Comparison of ENCODE assay signal across 20 cellular contexts in genomic region chr7:107726356-107727130, GRCh38.
"Had no signal": no experiment of that assay in that cellular context is flagged by ENCODE, and none has a peak within 500 bp of the region (broad histone marks: within the 10 kb centered on the region; RNA-seq: fewer than 3 reads in every experiment).

No MANE protein-coding gene starts in this region.

- DNase-seq: activated CD4-positive, alpha-beta T cell treated with anti-CD3 and anti-CD28 coated beads for 48 hours; activated CD4-positive, alpha-beta T cell treated with anti-CD3 and anti-CD28 coated beads, Interleukin-2, amount 50 U/mL, for 48 hours; activated CD8-positive, alpha-beta memory T cell treated with anti-CD3 and anti-CD28 coated beads, Interleukin-2, amount 10 ng/mL, durations not matched to agents 7 days and 5 days; activated effector memory CD4-positive, alpha-beta T cell treated with anti-CD3 and anti-CD28 coated beads, Interleukin-2, amount 50 U/mL, for 16 hours; activated naive CD4-positive, alpha-beta T cell treated with Interleukin-2 at 50 U/mL for 16 hours; activated T-cell treated with anti-CD3 and anti-CD28 coated beads, Interleukin-2, amount 50 U/mL, for 24 hours; amygdala; MM.1S; NCI-H1105 treated with DMSO at 0.1 percent for 48 hours; NCI-H1930; NCI-H2171; NCI-H2227 treated with DMSO at 0.1 percent for 48 hours; NCI-H446 treated with DMSO at 0.1 percent for 48 hours; NCI-H524 treated with DMSO at 0.1 percent for 48 hours; NCI-H748 treated with DMSO at 0.1 percent for 48 hours; SIG-M5 had no signal

- H3K36me3 Mint-ChIP-seq: activated CD8-positive, alpha-beta memory T cell treated with anti-CD3 and anti-CD28 coated beads, Interleukin-2, amount 10 ng/mL, durations not matched to agents 7 days and 5 days; activated naive CD4-positive, alpha-beta T cell treated with anti-CD3 and anti-CD28 coated beads, Interleukin-2, amount 50 U/mL, for 72 hours; brain had no signal

- H3K27ac Mint-ChIP-seq: activated CD8-positive, alpha-beta memory T cell treated with anti-CD3 and anti-CD28 coated beads, Interleukin-2, amount 10 ng/mL, durations not matched to agents 7 days and 5 days; activated naive CD4-positive, alpha-beta T cell treated with anti-CD3 and anti-CD28 coated beads, Interleukin-2, amount 50 U/mL, for 72 hours; activated T-cell treated with anti-CD3 and anti-CD28 coated beads, Interleukin-2, amount 50 U/mL, for 24 hours; activated T-helper 1 cell treated with anti-CD3 and anti-CD28 coated beads, Interleukin-12 subunit alpha, Interleukin-12 subunit beta, Interleukin-2, Interleukin-4 antibody, amounts not matched to agents 30 ng/mL and 10 ng/mL and 1 ng/mL, durations not matched to agents 14 hours and 24 hours and 36 hours; T-helper 1 cell treated with Interleukin-12 subunit alpha and Interleukin-12 subunit beta and Interleukin-4 antibody, amounts not matched to agents 30 μg/mL and 1 μg/mL, for 36 hours had no signal

- H3K4me1 Mint-ChIP-seq: activated CD8-positive, alpha-beta memory T cell treated with anti-CD3 and anti-CD28 coated beads, Interleukin-2, amount 10 ng/mL, durations not matched to agents 7 days and 5 days; brain had no signal

- H3K9me3 Mint-ChIP-seq: activated naive CD4-positive, alpha-beta T cell treated with anti-CD3 and anti-CD28 coated beads, Interleukin-2, amount 50 U/mL, for 72 hours; activated T-cell treated with anti-CD3 and anti-CD28 coated beads, Interleukin-2, amount 50 U/mL, for 24 hours; activated T-helper 1 cell treated with anti-CD3 and anti-CD28 coated beads, Interleukin-12 subunit alpha, Interleukin-12 subunit beta, Interleukin-2, Interleukin-4 antibody, amounts not matched to agents 30 ng/mL and 10 ng/mL and 1 ng/mL, durations not matched to agents 14 hours and 24 hours and 36 hours; brain; T-helper 1 cell treated with Interleukin-12 subunit alpha and Interleukin-12 subunit beta and Interleukin-4 antibody, amounts not matched to agents 30 μg/mL and 1 μg/mL, for 36 hours had no signal

- H3K4me3 Mint-ChIP-seq: activated CD8-positive, alpha-beta memory T cell treated with anti-CD3 and anti-CD28 coated beads, Interleukin-2, amount 10 ng/mL, durations not matched to agents 7 days and 5 days; activated T-cell treated with anti-CD3 and anti-CD28 coated beads, Interleukin-2, amount 50 U/mL, for 24 hours; activated T-helper 1 cell treated with anti-CD3 and anti-CD28 coated beads, Interleukin-12 subunit alpha, Interleukin-12 subunit beta, Interleukin-2, Interleukin-4 antibody, amounts not matched to agents 30 ng/mL and 10 ng/mL and 1 ng/mL, durations not matched to agents 14 hours and 24 hours and 36 hours; brain; T-helper 1 cell treated with Interleukin-12 subunit alpha and Interleukin-12 subunit beta and Interleukin-4 antibody, amounts not matched to agents 30 μg/mL and 1 μg/mL, for 36 hours had no signal
